In the genomic region with DNA sequence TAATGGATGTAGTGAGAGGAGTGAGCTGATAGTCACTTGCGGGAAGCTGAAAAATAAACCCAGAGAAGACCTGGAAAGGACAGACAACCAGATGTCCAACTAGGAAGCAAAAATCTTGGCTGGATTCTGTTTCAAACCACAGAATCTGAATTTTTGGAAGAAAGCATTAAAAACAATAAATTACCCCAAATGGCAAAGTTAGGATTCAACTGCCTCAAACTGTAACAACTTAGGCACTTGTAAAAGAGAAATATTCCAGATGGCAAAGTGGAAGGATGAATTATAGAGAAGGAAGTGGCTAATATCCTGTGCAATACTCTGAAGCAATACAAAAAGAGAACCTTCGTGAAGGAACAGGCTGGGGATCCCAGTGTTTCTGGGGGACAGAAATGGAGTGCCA, we compare ENCODE assay signal across 36 cellular contexts. TPM values are rescaled to one million over a fixed set of nuclear protein-coding genes. Genes with fewer than 3 reads are reported as not detected.
DNase-seq lines count a peak whose midpoint lies in the region; ATAC-seq and TF ChIP-seq lines count a peak whose summit lies in the region.
"Had no signal": no experiment of that assay in that cellular context is flagged by ENCODE, and none has a peak within 500 bp of the region (broad histone marks: within the 10 kb centered on the region; RNA-seq: fewer than 3 reads in every experiment).

No MANE protein-coding gene starts in this region.

- H2AFZ ChIP-seq in Karpas-422 (ENCODE audit: low read length) = no peak overlapping the region
- H2AFZ ChIP-seq: hepatocyte, neural progenitor cell had no signal

- no peaks in the 10 kb centered on the region for H4K20me1 ChIP-seq in Karpas-422 (ENCODE audit: insufficient read depth, low read depth, low read length)

- POLR2A ChIA-PET in activated CD8-positive, alpha-beta T cell treated with anti-CD3 and anti-CD28 coated beads for 36 hours (lab: Charles Lee) = no interaction called here

- H3K36me3 ChIP-seq in adipocyte (ENCODE audit: control insufficient read depth, insufficient read depth, low read length, severe bottlenecking) (no peaks in the 10 kb centered on the region), vagina (no peaks in the 10 kb centered on the region), Karpas-422 (ENCODE audit: insufficient read depth, low read length) (no peaks in the 10 kb centered on the region)
- H3K36me3 ChIP-seq: brain microvascular endothelial cell, gastrocnemius medialis, neural progenitor cell, pancreas, SJCRH30 had no signal

- no peak for ATAC-seq in activated CD8-positive, alpha-beta T cell treated with anti-CD3 and anti-CD28 coated beads for 36 hours
- ATAC-seq: activated CD4-positive, alpha-beta T cell treated with anti-CD3 and anti-CD28 coated beads for 36 hours; activated CD8-positive, alpha-beta T cell treated with anti-CD3 and anti-CD28 coated beads, Interleukin-2, amount 10 ng/mL, durations not matched to agents 7 days and 5 days; gastrocnemius medialis; pancreas had no signal

- H3K4me3 ChIP-seq in adipocyte (ENCODE audit: low read length) (no peak overlapping the region), fibroblast of villous mesenchyme (ENCODE audit: low read depth, low read length) (no peak overlapping the region), vagina (no peak overlapping the region), Karpas-422 (ENCODE audit: low read length) (no peak overlapping the region)
- H3K4me3 ChIP-seq: gastrocnemius medialis, hepatocyte, neural progenitor cell, pancreas, SJCRH30 had no signal

- peaks cover 10% of the 10 kb centered on the region for H3K27me3 Mint-ChIP-seq in activated CD8-positive, alpha-beta T cell treated with anti-CD3 and anti-CD28 coated beads for 36 hours

- no peaks in the 10 kb centered on the region for H3K79me2 ChIP-seq in Karpas-422 (ENCODE audit: low read length)
- H3K79me2 ChIP-seq: hepatocyte had no signal

- H3K27me3 ChIP-seq in adipocyte (replicated peaks; ENCODE audit: control insufficient read depth, insufficient read depth, low read length) (no peaks in the 10 kb centered on the region), vagina (no peaks in the 10 kb centered on the region), Karpas-422 (ENCODE audit: low read length) (no peaks in the 10 kb centered on the region)
- H3K27me3 ChIP-seq: brain microvascular endothelial cell, gastrocnemius medialis, hepatocyte, neural progenitor cell, pancreas, SJCRH30 had no signal

- no peak overlapping the region for H3K4me3 Mint-ChIP-seq in activated CD8-positive, alpha-beta T cell treated with anti-CD3 and anti-CD28 coated beads for 36 hours
- H3K4me3 Mint-ChIP-seq: activated CD4-positive, alpha-beta T cell treated with anti-CD3 and anti-CD28 coated beads for 36 hours; activated CD8-positive, alpha-beta T cell treated with anti-CD3 and anti-CD28 coated beads, Interleukin-2, amount 10 ng/mL, durations not matched to agents 7 days and 5 days; activated naive CD4-positive, alpha-beta T cell treated with anti-CD3 and anti-CD28 coated beads for 36 hours; CD4-positive, CD25-positive, alpha-beta regulatory T cell; memory B cell; neural progenitor cell had no signal

- H3K36me3 Mint-ChIP-seq in activated CD8-positive, alpha-beta T cell treated with anti-CD3 and anti-CD28 coated beads for 36 hours (ENCODE audit: low read depth) = no peaks in the 10 kb centered on the region
- H3K36me3 Mint-ChIP-seq: CD4-positive, CD25-positive, alpha-beta regulatory T cell; memory B cell; neural progenitor cell had no signal

- H3K4me2 ChIP-seq in Karpas-422 (ENCODE audit: low read depth, low read length, poor library complexity, severe bottlenecking) = no peak overlapping the region
- H3K4me2 ChIP-seq: hepatocyte, neural progenitor cell had no signal

- H3K4me1 ChIP-seq in adipocyte (ENCODE audit: control insufficient read depth, insufficient read depth, low read length) (peaks cover 69% of the 10 kb centered on the region), vagina (peaks cover 15% of the 10 kb centered on the region), Karpas-422 (ENCODE audit: low read length) (no peaks in the 10 kb centered on the region)
- H3K4me1 ChIP-seq: gastrocnemius medialis, neural progenitor cell, pancreas had no signal

- no peaks in the 10 kb centered on the region for H3K4me1 Mint-ChIP-seq in activated CD8-positive, alpha-beta T cell treated with anti-CD3 and anti-CD28 coated beads for 36 hours (ENCODE audit: low read depth)
- H3K4me1 Mint-ChIP-seq: activated CD4-positive, alpha-beta T cell treated with anti-CD3 and anti-CD28 coated beads for 36 hours; CD4-positive, CD25-positive, alpha-beta regulatory T cell; memory B cell; neural progenitor cell had no signal

- CTCF ChIA-PET in activated CD8-positive, alpha-beta T cell treated with anti-CD3 and anti-CD28 coated beads for 36 hours (lab: Charles Lee) = no interaction called here

- H3K9me3 Mint-ChIP-seq in activated CD8-positive, alpha-beta T cell treated with anti-CD3 and anti-CD28 coated beads for 36 hours = no peaks in the 10 kb centered on the region
- H3K9me3 Mint-ChIP-seq: activated naive CD4-positive, alpha-beta T cell treated with anti-CD3 and anti-CD28 coated beads for 36 hours; memory B cell; neural progenitor cell had no signal

- TF ChIP-seq POLR2A in vagina (IDR thresholded peaks at IDR 0.05) = no peak

- H3K9me2 ChIP-seq in Karpas-422 (replicated peaks; ENCODE audit: insufficient read depth, low read length) = no peaks in the 10 kb centered on the region

- peak; percentile 59 for DNase-seq in GM03348 (ENCODE audit: low spot score)
- DNase-seq in adipocyte (ENCODE audit: low read depth) = no peak
- DNase-seq in fibroblast of villous mesenchyme (ENCODE audit: low read depth) = peak; percentile 53
- no peak for DNase-seq in vagina (ENCODE audit: extremely low spot score in 2 of 2)
- no peak for DNase-seq in 8988T
- DNase-seq in Karpas-422 = no peak
- DNase-seq in activated CD8-positive, alpha-beta T cell treated with anti-CD3 and anti-CD28 coated beads for 36 hours = no peak
- DNase-seq: activated CD4-positive, alpha-beta T cell treated with anti-CD3 and anti-CD28 coated beads for 36 hours; activated CD8-positive, alpha-beta T cell treated with anti-CD3 and anti-CD28 coated beads, Interleukin-2, amount 10 ng/mL, durations not matched to agents 7 days and 5 days; activated naive CD4-positive, alpha-beta T cell treated with anti-CD3 and anti-CD28 coated beads for 36 hours; amniotic stem cell; brain microvascular endothelial cell; Calu3; CD4-positive, CD25-positive, alpha-beta regulatory T cell; DMS79; effector CD4-positive, alpha-beta T cell; gastrocnemius medialis; GDM1; KBM-7; kidney glomerular epithelial cell; NCI-H1092 treated with DMSO at 0.1 percent for 48 hours; NCI-H187; NCI-H2171; pancreas; RPMI8226; SJCRH30; small intestine; stimulated activated naive CD4-positive, alpha-beta T cell treated with Interleukin-2 at 50 U/mL for 16 hours; T1000 had no signal

- H3K27ac Mint-ChIP-seq in activated CD8-positive, alpha-beta T cell treated with anti-CD3 and anti-CD28 coated beads for 36 hours = no peak overlapping the region
- H3K27ac Mint-ChIP-seq: activated CD4-positive, alpha-beta T cell treated with anti-CD3 and anti-CD28 coated beads for 36 hours; activated CD8-positive, alpha-beta T cell treated with anti-CD3 and anti-CD28 coated beads, Interleukin-2, amount 10 ng/mL, durations not matched to agents 7 days and 5 days; activated naive CD4-positive, alpha-beta T cell treated with anti-CD3 and anti-CD28 coated beads for 36 hours; CD4-positive, CD25-positive, alpha-beta regulatory T cell; memory B cell; neural progenitor cell had no signal

- H3K9me3 ChIP-seq in adipocyte (ENCODE audit: control insufficient read depth, low read length) (no peaks in the 10 kb centered on the region), vagina (no peaks in the 10 kb centered on the region), Karpas-422 (ENCODE audit: low read length) (no peaks in the 10 kb centered on the region)
- H3K9me3 ChIP-seq: gastrocnemius medialis, pancreas, SJCRH30 had no signal

- intact Hi-C loops in vagina (cut with DNase I) = no loop called here
- intact Hi-C loops in activated CD8-positive, alpha-beta T cell treated with anti-CD3 and anti-CD28 coated beads for 36 hours (cut with micrococcal nuclease) = no loop called here

- no peak for TF ChIP-seq CTCF in fibroblast of villous mesenchyme (IDR thresholded peaks at IDR 0.05; ENCODE audit: insufficient read depth, low read depth, low read length)
- no peak for TF ChIP-seq CTCF in vagina (IDR thresholded peaks at IDR 0.05)
- no peak for TF ChIP-seq CTCF in activated CD8-positive, alpha-beta T cell treated with anti-CD3 and anti-CD28 coated beads for 36 hours (IDR thresholded peaks at IDR 0.05)

- H3K9ac ChIP-seq in adipocyte (ENCODE audit: low read length) = peak overlapping the region; percentile 33
- H3K9ac ChIP-seq in Karpas-422 (ENCODE audit: low read length) = no peak overlapping the region
- H3K9ac ChIP-seq: neural progenitor cell had no signal

- peak overlapping the region; percentile 33 for H3K27ac ChIP-seq in vagina
- no peak overlapping the region for H3K27ac ChIP-seq in Karpas-422 (ENCODE audit: low read length)
- H3K27ac ChIP-seq: brain microvascular endothelial cell, epithelial cell of prostate, gastrocnemius medialis, hepatocyte, HL-60, neural progenitor cell, pancreas, SJCRH30, VCaP had no signal

RNA-seq across cellular contexts. Expression of a gene that starts 46.8 kb away (rescaled TPM):
- total RNA-seq in fibroblast of villous mesenchyme = under 0.01 and 0.64 TPM in 2 replicates
- total RNA-seq in vagina = 52.8 TPM
- not detected in 2 replicates for total RNA-seq in Karpas-422 (2014; rRNA removed; shearing (Covaris generic); ENCODE audit: low replicate concordance)
- under 1 TPM; 0.69 to 0.74 TPM for total RNA-seq in activated CD8-positive, alpha-beta T cell treated with anti-CD3 and anti-CD28 coated beads for 36 hours
- total RNA-seq: activated CD8-positive, alpha-beta T cell treated with anti-CD3 and anti-CD28 coated beads, Interleukin-2, amount 10 ng/mL, durations not matched to agents 7 days and 5 days; Calu3; CD4-positive, CD25-positive, alpha-beta regulatory T cell; NCI-H460 had no signal

Comparison
In these comparisons a context has a peak if more than half of its experiments do, and no peak if none do; other contexts are left out.
1. DNase-seq: peak in GM03348 (single experiment) and fibroblast of villous mesenchyme (single experiment); none in adipocyte (single experiment), vagina (0 of 2), 8988T (single experiment), Karpas-422 (single experiment) and activated CD8-positive, alpha-beta T cell treated with anti-CD3 and anti-CD28 coated beads for 36 hours (single experiment).
2. RNA of a gene that starts 46.8 kb away (total RNA-seq): 52.8 TPM in vagina (single experiment); 0.69 to 0.74 TPM in activated CD8-positive, alpha-beta T cell treated with anti-CD3 and anti-CD28 coated beads for 36 hours, under 0.01 to 0.64 TPM in fibroblast of villous mesenchyme and not detected in Karpas-422; every median in the first group is over 10 times any median in the second.